ENCODE assay signal across 8 cellular contexts in genomic region chr3:104628185-104628789, GRCh38.
DNase-seq lines count a peak whose midpoint lies in the region; ATAC-seq and TF ChIP-seq lines count a peak whose summit lies in the region.

No MANE protein-coding gene starts in this region.

- no peaks in the 10 kb centered on the region for H3K36me3 ChIP-seq in neural cell (ENCODE audit: insufficient read depth, low read length)

- peak; percentile 78 for ATAC-seq in HG02885 (IDR thresholded peaks at IDR 0.05; ENCODE audit: poor library complexity, unreplicated experiment)

- no peak overlapping the region for H3K9ac ChIP-seq in neural cell (ENCODE audit: low read length)

- TF ChIP-seq RAD21 in neural cell (conservative IDR thresholded peaks at IDR 0.05) = no peak

- H2AFZ ChIP-seq in neural cell (ENCODE audit: low read depth, low read length) = no peak overlapping the region

- peak; percentile 18 for TF ChIP-seq CTCF in coronary artery (IDR thresholded peaks at IDR 0.05)
- TF ChIP-seq CTCF in neural cell (IDR thresholded peaks at IDR 0.05; ENCODE audit: poor library complexity, severe bottlenecking) = peak; percentile 41

- peaks cover 5% of the 10 kb centered on the region for H3K9me3 ChIP-seq in neural cell (ENCODE audit: low read length)

- no peak overlapping the region for H3K4me2 ChIP-seq in neural cell (ENCODE audit: low read length)

- TF ChIP-seq EP300 in neural cell (conservative IDR thresholded peaks at IDR 0.05; ENCODE audit: poor library complexity, severe bottlenecking) = no peak

- H4K20me1 ChIP-seq in neural cell (ENCODE audit: insufficient read depth) = no peaks in the 10 kb centered on the region

- no peaks in the 10 kb centered on the region for H3K27me3 ChIP-seq in neural cell (ENCODE audit: insufficient read depth, low read depth, low read length)

- H3K27ac ChIP-seq in coronary artery (no peak overlapping the region), neural cell (ENCODE audit: low read length) (no peak overlapping the region)

- peak; percentile 11 for DNase-seq in NOMO-1 treated with DMSO at 0.1 percent for 48 hours (lab: John Stamatoyannopoulos, UW; ENCODE audit: unreplicated experiment)
- no peak for DNase-seq in NOMO-1 treated with dmso at 0.1 percent for 144 hours (lab: John Stamatoyannopoulos, UW; ENCODE audit: unreplicated experiment)
- DNase-seq in NCI-H524 (lab: John Stamatoyannopoulos, UW) = peak; percentile 35 to 78
- no peak for DNase-seq in coronary artery (ENCODE audit: low spot score)
- no peak for DNase-seq in stimulated activated naive CD4-positive, alpha-beta T cell (lab: John Stamatoyannopoulos, UW)
- no peak for DNase-seq in NCI-H345 (lab: John Stamatoyannopoulos, UW)

- no peaks in the 10 kb centered on the region for H3F3A ChIP-seq in neural cell (ENCODE audit: insufficient read depth, low read length, poor library complexity, severe bottlenecking)

- H3K79me2 ChIP-seq in neural cell (replicated peaks; ENCODE audit: insufficient read depth, low read length) = no peaks in the 10 kb centered on the region

- no peaks in the 10 kb centered on the region for H3K9me2 ChIP-seq in neural cell (ENCODE audit: insufficient read depth, low read length)

- no peak overlapping the region for H3K4me3 ChIP-seq in coronary artery
- H3K4me3 ChIP-seq in neural cell (ENCODE audit: low read length) = no peak overlapping the region

TF ChIP-seq in neural cell, 6 proteins besides CTCF, POLR2A, EP300 and RAD21:
- TF ChIP-seq TAF1 (IDR thresholded peaks at IDR 0.05; ENCODE audit: low read depth) (no peak), EZH2 (IDR thresholded peaks at IDR 0.05; ENCODE audit: borderline replicate concordance, insufficient read depth, low read length, poor library complexity, severe bottlenecking) (no peak), SMC3 (conservative IDR thresholded peaks at IDR 0.05; ENCODE audit: poor library complexity) (no peak), POLR2AphosphoS5 (IDR thresholded peaks at IDR 0.05) (no peak), MXI1 (conservative IDR thresholded peaks at IDR 0.05; ENCODE audit: poor library complexity, severe bottlenecking) (no peak), REST (IDR thresholded peaks at IDR 0.05; ENCODE audit: borderline replicate concordance) (no peak)

Comparison
In these comparisons a context has a peak if more than half of its experiments do, and no peak if none do; other contexts are left out.
1. DNase-seq: peak in NOMO-1 treated with DMSO at 0.1 percent for 48 hours (single experiment) and NCI-H524 (2 of 2); none in NOMO-1 treated with dmso at 0.1 percent for 144 hours (single experiment), coronary artery (single experiment), stimulated activated naive CD4-positive, alpha-beta T cell (0 of 6) and NCI-H345 (single experiment).